In genomic region chr4:17810260-17811077, GRCh38 we compare ENCODE assay signal across 1 cellular context.
TF ChIP-seq lines count a peak whose summit lies in the region.

Gene DCAF16 (minus strand): TSS chr4:17810757. CDS start chr4:17804141, 6,616 bp downstream.
A gene with protein sequence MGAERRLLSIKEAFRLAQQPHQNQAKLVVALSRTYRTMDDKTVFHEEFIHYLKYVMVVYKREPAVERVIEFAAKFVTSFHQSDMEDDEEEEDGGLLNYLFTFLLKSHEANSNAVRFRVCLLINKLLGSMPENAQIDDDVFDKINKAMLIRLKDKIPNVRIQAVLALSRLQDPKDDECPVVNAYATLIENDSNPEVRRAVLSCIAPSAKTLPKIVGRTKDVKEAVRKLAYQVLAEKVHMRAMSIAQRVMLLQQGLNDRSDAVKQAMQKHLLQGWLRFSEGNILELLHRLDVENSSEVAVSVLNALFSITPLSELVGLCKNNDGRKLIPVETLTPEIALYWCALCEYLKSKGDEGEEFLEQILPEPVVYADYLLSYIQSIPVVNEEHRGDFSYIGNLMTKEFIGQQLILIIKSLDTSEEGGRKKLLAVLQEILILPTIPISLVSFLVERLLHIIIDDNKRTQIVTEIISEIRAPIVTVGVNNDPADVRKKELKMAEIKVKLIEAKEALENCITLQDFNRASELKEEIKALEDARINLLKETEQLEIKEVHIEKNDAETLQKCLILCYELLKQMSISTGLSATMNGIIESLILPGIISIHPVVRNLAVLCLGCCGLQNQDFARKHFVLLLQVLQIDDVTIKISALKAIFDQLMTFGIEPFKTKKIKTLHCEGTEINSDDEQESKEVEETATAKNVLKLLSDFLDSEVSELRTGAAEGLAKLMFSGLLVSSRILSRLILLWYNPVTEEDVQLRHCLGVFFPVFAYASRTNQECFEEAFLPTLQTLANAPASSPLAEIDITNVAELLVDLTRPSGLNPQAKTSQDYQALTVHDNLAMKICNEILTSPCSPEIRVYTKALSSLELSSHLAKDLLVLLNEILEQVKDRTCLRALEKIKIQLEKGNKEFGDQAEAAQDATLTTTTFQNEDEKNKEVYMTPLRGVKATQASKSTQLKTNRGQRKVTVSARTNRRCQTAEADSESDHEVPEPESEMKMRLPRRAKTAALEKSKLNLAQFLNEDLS (plus strand): TSS chr4:17810979. CDS start chr4:17811078, 99 bp downstream.

TF ChIP-seq in HepG2, 621 proteins besides CTCF, POLR2A, EP300 and RAD21 (continues in another document):
- TF ChIP-seq XRCC5 (optimal IDR thresholded peaks at IDR 0.05; ENCODE audit: low read length) (peak; percentile 19), TAF15 (IDR thresholded peaks at IDR 0.05; ENCODE audit: low read depth, low read length, poor library complexity, severe bottlenecking) (peak; percentile 21), SMC3 (IDR thresholded peaks at IDR 0.05; ENCODE audit: low read length) (no peak), HOXD1 (CRISPR knock-in tag; IDR thresholded peaks at IDR 0.05) (peak; percentile 43; the same call in 1 of the 2 replicates), ZNF619 (CRISPR knock-in tag; IDR thresholded peaks at IDR 0.05) (no peak; the same call in 1 of the 2 replicates), ZNF788 (CRISPR knock-in tag; IDR thresholded peaks at IDR 0.05; ENCODE audit: borderline replicate concordance) (peak; percentile 86; the same call in 1 of the 2 replicates), ZC3H4 (CRISPR knock-in tag; IDR thresholded peaks at IDR 0.05; ENCODE audit: borderline replicate concordance) (no peak), REPIN1 (CRISPR knock-in tag; IDR thresholded peaks at IDR 0.05; ENCODE audit: borderline replicate concordance, low read depth) (peak; percentile 90), ZNF264 (CRISPR knock-in tag; IDR thresholded peaks at IDR 0.05) (peak; percentile 71; the same call in 1 of the 2 replicates), ZBTB25 (CRISPR knock-in tag; IDR thresholded peaks at IDR 0.05) (peak; percentile 52; the same call in 1 of the 2 replicates), ZNF737 (CRISPR knock-in tag; IDR thresholded peaks at IDR 0.05; ENCODE audit: borderline replicate concordance) (no peak), PCBP2 (optimal IDR thresholded peaks at IDR 0.05; ENCODE audit: low read depth, low read length, poor library complexity, severe bottlenecking) (no peak), SUZ12 (IDR thresholded peaks at IDR 0.05; ENCODE audit: low read depth, low read length) (no peak), HMGXB3 (CRISPR knock-in tag; IDR thresholded peaks at IDR 0.05; ENCODE audit: borderline replicate concordance) (peak; percentile 50; the same call in 1 of the 2 replicates), IKZF1 (IDR thresholded peaks at IDR 0.05) (no peak), ZNF556 (CRISPR knock-in tag; IDR thresholded peaks at IDR 0.05; ENCODE audit: borderline replicate concordance) (no peak), EEA1 (CRISPR knock-in tag; IDR thresholded peaks at IDR 0.05; ENCODE audit: borderline replicate concordance) (peak; percentile 29; the same call in 1 of the 2 replicates), CREB1 (IDR thresholded peaks at IDR 0.05) (peak; percentile 87), CREB1 (CRISPR knock-in tag; IDR thresholded peaks at IDR 0.05) (peak; percentile 95), SRY (CRISPR knock-in tag; IDR thresholded peaks at IDR 0.05) (peak; percentile 79), E2F1 (CRISPR knock-in tag; IDR thresholded peaks at IDR 0.05) (peak; percentile 100), SMAD3 (CRISPR knock-in tag; IDR thresholded peaks at IDR 0.05) (peak; percentile 58; the same call in 1 of the 2 replicates), ZNF816 (CRISPR knock-in tag; IDR thresholded peaks at IDR 0.05; ENCODE audit: borderline replicate concordance) (peak; percentile 86; the same call in 1 of the 2 replicates), ZNF234 (CRISPR knock-in tag; conservative IDR thresholded peaks at IDR 0.05) (no peak; the same call in 1 of the 2 replicates), HNRNPL (IDR thresholded peaks at IDR 0.05; ENCODE audit: low read depth, low read length) (peak; percentile 68; the same call in 1 of the 2 replicates), ZKSCAN5 (CRISPR knock-in tag; IDR thresholded peaks at IDR 0.05) (peak; percentile 70; the same call in 1 of the 2 replicates), ELF3 (CRISPR knock-in tag; IDR thresholded peaks at IDR 0.05) (peak; percentile 71; the same call in 1 of the 2 replicates), ARHGAP35 (CRISPR knock-in tag; IDR thresholded peaks at IDR 0.05; ENCODE audit: borderline replicate concordance) (0 out of 2 replicates have a peak, but pooled peaks have one; percentile 18), ZNF781 (CRISPR knock-in tag; IDR thresholded peaks at IDR 0.05; ENCODE audit: borderline replicate concordance, not compliant biosample characterization) (peak; percentile 90), ZNF563 (CRISPR knock-in tag; IDR thresholded peaks at IDR 0.05) (peak; percentile 93), HDAC1 (CRISPR knock-in tag; IDR thresholded peaks at IDR 0.05) (peak; percentile 96), NR2F6 (IDR thresholded peaks at IDR 0.05) (no peak), NR2F6 (CRISPR knock-in tag; IDR thresholded peaks at IDR 0.05) (peak; percentile 20), NONO (IDR thresholded peaks at IDR 0.05) (no peak), NONO (CRISPR knock-in tag; conservative IDR thresholded peaks at IDR 0.05) (peak; percentile 85), ZFP90 (CRISPR knock-in tag; IDR thresholded peaks at IDR 0.05; ENCODE audit: borderline replicate concordance) (peak; percentile 82), THAP11 (CRISPR knock-in tag; IDR thresholded peaks at IDR 0.05) (peak; percentile 88), SP4 (CRISPR knock-in tag; IDR thresholded peaks at IDR 0.05) (peak; percentile 77), SMAD1 (CRISPR knock-in tag; IDR thresholded peaks at IDR 0.05; ENCODE audit: borderline replicate concordance, low read depth) (peak; percentile 29; the same call in 1 of the 2 replicates), HCFC1 (IDR thresholded peaks at IDR 0.05; ENCODE audit: low read depth, low read length) (peak; percentile 32; the same call in 1 of the 2 replicates), XBP1 (CRISPR knock-in tag; IDR thresholded peaks at IDR 0.05) (no peak), ZBTB42 (CRISPR knock-in tag; IDR thresholded peaks at IDR 0.05) (no peak; the same call in 1 of the 2 replicates), ZNF879 (CRISPR knock-in tag; IDR thresholded peaks at IDR 0.05) (no peak), ZSCAN20 (CRISPR knock-in tag; IDR thresholded peaks at IDR 0.05; ENCODE audit: borderline replicate concordance) (no peak)
- TF ChIP-seq, protein P1, sequence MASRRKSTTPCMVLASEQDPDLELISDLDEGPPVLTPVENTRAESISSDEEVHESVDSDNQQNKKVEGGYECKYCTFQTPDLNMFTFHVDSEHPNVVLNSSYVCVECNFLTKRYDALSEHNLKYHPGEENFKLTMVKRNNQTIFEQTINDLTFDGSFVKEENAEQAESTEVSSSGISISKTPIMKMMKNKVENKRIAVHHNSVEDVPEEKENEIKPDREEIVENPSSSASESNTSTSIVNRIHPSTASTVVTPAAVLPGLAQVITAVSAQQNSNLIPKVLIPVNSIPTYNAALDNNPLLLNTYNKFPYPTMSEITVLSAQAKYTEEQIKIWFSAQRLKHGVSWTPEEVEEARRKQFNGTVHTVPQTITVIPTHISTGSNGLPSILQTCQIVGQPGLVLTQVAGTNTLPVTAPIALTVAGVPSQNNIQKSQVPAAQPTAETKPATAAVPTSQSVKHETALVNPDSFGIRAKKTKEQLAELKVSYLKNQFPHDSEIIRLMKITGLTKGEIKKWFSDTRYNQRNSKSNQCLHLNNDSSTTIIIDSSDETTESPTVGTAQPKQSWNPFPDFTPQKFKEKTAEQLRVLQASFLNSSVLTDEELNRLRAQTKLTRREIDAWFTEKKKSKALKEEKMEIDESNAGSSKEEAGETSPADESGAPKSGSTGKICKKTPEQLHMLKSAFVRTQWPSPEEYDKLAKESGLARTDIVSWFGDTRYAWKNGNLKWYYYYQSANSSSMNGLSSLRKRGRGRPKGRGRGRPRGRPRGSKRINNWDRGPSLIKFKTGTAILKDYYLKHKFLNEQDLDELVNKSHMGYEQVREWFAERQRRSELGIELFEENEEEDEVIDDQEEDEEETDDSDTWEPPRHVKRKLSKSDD (CRISPR knock-in tag; IDR thresholded peaks at IDR 0.05; ENCODE audit: low read depth) = no peak
- TF ChIP-seq, protein P2, sequence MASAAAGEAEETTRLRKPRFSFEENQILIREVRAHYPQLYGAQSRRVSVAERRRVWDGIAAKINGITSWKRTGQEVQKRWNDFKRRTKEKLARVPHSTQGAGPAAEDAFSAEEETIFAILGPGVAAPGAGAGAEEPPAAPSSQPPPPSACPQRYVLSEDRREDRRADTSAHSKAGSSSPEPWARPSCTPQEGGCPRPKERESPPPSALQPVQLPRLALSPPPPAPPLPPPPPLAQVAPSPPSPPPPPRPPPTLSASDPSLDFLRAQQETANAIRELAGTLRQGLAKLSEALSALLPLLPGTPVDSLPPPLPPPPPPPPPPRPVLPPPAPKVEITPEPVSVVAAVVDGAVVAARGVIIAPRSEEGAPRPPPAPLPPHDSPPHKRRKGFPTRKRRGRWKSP (CRISPR knock-in tag; IDR thresholded peaks at IDR 0.05) = peak; percentile 70
- TF ChIP-seq, protein P3, sequence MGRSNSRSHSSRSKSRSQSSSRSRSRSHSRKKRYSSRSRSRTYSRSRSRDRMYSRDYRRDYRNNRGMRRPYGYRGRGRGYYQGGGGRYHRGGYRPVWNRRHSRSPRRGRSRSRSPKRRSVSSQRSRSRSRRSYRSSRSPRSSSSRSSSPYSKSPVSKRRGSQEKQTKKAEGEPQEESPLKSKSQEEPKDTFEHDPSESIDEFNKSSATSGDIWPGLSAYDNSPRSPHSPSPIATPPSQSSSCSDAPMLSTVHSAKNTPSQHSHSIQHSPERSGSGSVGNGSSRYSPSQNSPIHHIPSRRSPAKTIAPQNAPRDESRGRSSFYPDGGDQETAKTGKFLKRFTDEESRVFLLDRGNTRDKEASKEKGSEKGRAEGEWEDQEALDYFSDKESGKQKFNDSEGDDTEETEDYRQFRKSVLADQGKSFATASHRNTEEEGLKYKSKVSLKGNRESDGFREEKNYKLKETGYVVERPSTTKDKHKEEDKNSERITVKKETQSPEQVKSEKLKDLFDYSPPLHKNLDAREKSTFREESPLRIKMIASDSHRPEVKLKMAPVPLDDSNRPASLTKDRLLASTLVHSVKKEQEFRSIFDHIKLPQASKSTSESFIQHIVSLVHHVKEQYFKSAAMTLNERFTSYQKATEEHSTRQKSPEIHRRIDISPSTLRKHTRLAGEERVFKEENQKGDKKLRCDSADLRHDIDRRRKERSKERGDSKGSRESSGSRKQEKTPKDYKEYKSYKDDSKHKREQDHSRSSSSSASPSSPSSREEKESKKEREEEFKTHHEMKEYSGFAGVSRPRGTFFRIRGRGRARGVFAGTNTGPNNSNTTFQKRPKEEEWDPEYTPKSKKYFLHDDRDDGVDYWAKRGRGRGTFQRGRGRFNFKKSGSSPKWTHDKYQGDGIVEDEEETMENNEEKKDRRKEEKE (IDR thresholded peaks at IDR 0.05) = no peak
- TF ChIP-seq, protein P4, sequence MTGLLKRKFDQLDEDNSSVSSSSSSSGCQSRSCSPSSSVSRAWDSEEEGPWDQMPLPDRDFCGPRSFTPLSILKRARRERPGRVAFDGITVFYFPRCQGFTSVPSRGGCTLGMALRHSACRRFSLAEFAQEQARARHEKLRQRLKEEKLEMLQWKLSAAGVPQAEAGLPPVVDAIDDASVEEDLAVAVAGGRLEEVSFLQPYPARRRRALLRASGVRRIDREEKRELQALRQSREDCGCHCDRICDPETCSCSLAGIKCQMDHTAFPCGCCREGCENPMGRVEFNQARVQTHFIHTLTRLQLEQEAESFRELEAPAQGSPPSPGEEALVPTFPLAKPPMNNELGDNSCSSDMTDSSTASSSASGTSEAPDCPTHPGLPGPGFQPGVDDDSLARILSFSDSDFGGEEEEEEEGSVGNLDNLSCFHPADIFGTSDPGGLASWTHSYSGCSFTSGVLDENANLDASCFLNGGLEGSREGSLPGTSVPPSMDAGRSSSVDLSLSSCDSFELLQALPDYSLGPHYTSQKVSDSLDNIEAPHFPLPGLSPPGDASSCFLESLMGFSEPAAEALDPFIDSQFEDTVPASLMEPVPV (CRISPR knock-in tag; IDR thresholded peaks at IDR 0.05) = peak; percentile 78; the same call in 1 of the 2 replicates
